ENCODE assay signal across 14 cellular contexts in the genomic region with DNA sequence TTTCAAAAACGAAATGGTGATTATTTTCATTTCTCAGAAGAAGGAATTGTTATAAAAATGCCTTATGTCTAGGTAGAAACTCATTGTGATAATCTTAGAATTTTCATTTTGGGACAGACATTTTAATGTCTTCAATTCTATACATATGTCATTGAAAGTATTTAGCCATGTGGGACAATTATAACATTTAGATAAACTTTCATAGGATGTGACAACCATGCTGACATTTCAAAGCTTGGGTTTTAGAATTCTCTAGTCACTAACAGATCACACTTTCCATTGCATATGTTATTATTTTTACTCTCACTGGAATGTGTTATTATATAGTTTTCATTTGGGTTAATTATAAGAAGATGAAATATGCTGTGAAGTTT. TPM values are rescaled to one million over a fixed set of nuclear protein-coding genes. Genes with fewer than 3 reads are reported as not detected.
DNase-seq lines count a peak whose midpoint lies in the region; ATAC-seq, FAIRE-seq and TF ChIP-seq lines count a peak whose summit lies in the region.
"Had no signal": no experiment of that assay in that cellular context is flagged by ENCODE, and none has a peak within 500 bp of the region (broad histone marks: within the 10 kb centered on the region; RNA-seq: fewer than 3 reads in every experiment).

No MANE protein-coding gene starts in this region.

- H4K20me1 ChIP-seq in HepG2 (ENCODE audit: insufficient read depth, low read length), result no peaks in the 10 kb centered on the region

- TF ChIP-seq POLR2A in HepG2 (IDR thresholded peaks at IDR 0.05; ENCODE audit: insufficient read depth in 1 of 2, low read depth in 2 of 2, low read length in 2 of 2) (no peak), uterus (IDR thresholded peaks at IDR 0.05) (no peak)

- H2AFZ ChIP-seq in HepG2 (ENCODE audit: low read length), result no peak overlapping the region

- 71% methylated on average over 1 of the region's 1 CpG for WGBS in liver
- WGBS in HepG2 (ENCODE audit: low lambda C conversion rate), result 0% methylated on average over 1 of the region's 1 CpG

- BruUV-seq in HepG2 (replicated peaks; lab: Mats Ljungman, UMichigan), result no TSS peak

- in situ Hi-C loops in HepG2 (cut with HindIII; ENCODE audit: extremely low pct_ligation_motif_present, low pct_unique_long_range_greater_than_20kb), result loop anchor here (5.0 kb wide), 1 partner anchor 67 kb away; no protein-coding TSS in a partner anchor

- no peaks in the 10 kb centered on the region for H3K9me3 Mint-ChIP-seq in activated CD4-positive, alpha-beta memory T cell treated with anti-CD3 and anti-CD28 coated beads for 36 hours

- no peak for TF ChIP-seq EP300 in HepG2 (IDR thresholded peaks at IDR 0.05; ENCODE audit: low read depth in 2 of 2, low read length in 2 of 2)
- no peak for TF ChIP-seq EP300 in HepG2 (CRISPR knock-in tag; IDR thresholded peaks at IDR 0.05; ENCODE audit: borderline replicate concordance)

- H3K27me3 ChIP-seq in liver (ENCODE audit: control insufficient read depth in 4 of 4, insufficient read depth in 4 of 4, low read length in 3 of 4) (no peaks in the 10 kb centered on the region), HepG2 (ENCODE audit: control insufficient read depth in 1 of 2, insufficient read depth in 2 of 2, low read length in 2 of 2) (peaks cover 10 to 68% of the 10 kb centered on the region in 2 experiments; a peak in 4 of 5 replicates), left lung (no peaks in the 10 kb centered on the region), uterus (no peaks in the 10 kb centered on the region)

- POLR2A ChIA-PET in HepG2 (lab: Yijun Ruan, JAX), result no interaction called here
- POLR2A ChIA-PET in activated CD4-positive, alpha-beta memory T cell treated with anti-CD3 and anti-CD28 coated beads for 36 hours (lab: Charles Lee), result interaction anchor here (0.9 to 3.7 kb wide), 17 partner anchors 17 to 70 kb away, joined by 3 to 44 read pairs (median 6); no protein-coding TSS in a partner anchor

- ATAC-seq in HepG2, result no peak
- no peak for ATAC-seq in left lung
- ATAC-seq in GM18511 (IDR thresholded peaks at IDR 0.05; ENCODE audit: unreplicated experiment), result no peak
- ATAC-seq: SK-N-SH treated with all-trans-retinoic acid at 6 μM for 48 hours had no signal

- H3K27ac Mint-ChIP-seq in activated CD4-positive, alpha-beta memory T cell treated with anti-CD3 and anti-CD28 coated beads for 36 hours, result peak overlapping the region; percentile 95

- TF ChIP-seq RAD21 in liver (IDR thresholded peaks at IDR 0.05), result no peak
- TF ChIP-seq RAD21 in HepG2 (CRISPR knock-in tag; IDR thresholded peaks at IDR 0.05), result no peak

- H3K4me1 Mint-ChIP-seq in activated CD4-positive, alpha-beta memory T cell treated with anti-CD3 and anti-CD28 coated beads for 36 hours (ENCODE audit: low read depth), result peaks cover 74% of the 10 kb centered on the region

- peaks cover 0 to 8% (median 5%) of the 10 kb centered on the region in 4 donors for H3K4me1 ChIP-seq in liver (ENCODE audit: control insufficient read depth in 4 of 4, insufficient read depth in 4 of 4, low read length in 3 of 4)
- H3K4me1 ChIP-seq in HepG2 (ENCODE audit: insufficient read depth, low read length), result no peaks in the 10 kb centered on the region
- peaks cover 4 to 67% of the 10 kb centered on the region in 2 donors for H3K4me1 ChIP-seq in left lung
- no peaks in the 10 kb centered on the region for H3K4me1 ChIP-seq in uterus

- H3K27me3 Mint-ChIP-seq in activated CD4-positive, alpha-beta memory T cell treated with anti-CD3 and anti-CD28 coated beads for 36 hours, result no peaks in the 10 kb centered on the region

- no peak overlapping the region for H3K9ac ChIP-seq in liver (ENCODE audit: low read depth in 1 of 2, low read length in 2 of 2)
- H3K9ac ChIP-seq in HepG2 (ENCODE audit: insufficient read depth, low read depth, low read length), result no peak overlapping the region

- no peak for DNase-seq in HepG2 (ENCODE audit: low spot score)
- DNase-seq in activated CD4-positive, alpha-beta memory T cell treated with anti-CD3 and anti-CD28 coated beads for 36 hours, result no peak
- DNase-seq in left lung, result no peak
- DNase-seq in uterus, result no peak
- no peak for DNase-seq in DMS153 (lab: John Stamatoyannopoulos, UW)
- DNase-seq in putamen (ENCODE audit: low spot score), result no peak
- DNase-seq: activated CD4-positive, alpha-beta T cell treated with anti-CD3 and anti-CD28 coated beads, Interleukin-2, amount 50 U/mL, for 1 hour; amniotic stem cell; NCI-H2029 treated with DMSO at 0.1 percent for 48 hours; stimulated activated CD4-positive, alpha-beta T cell treated with anti-CD3 and anti-CD28 coated beads, Interleukin-2, amount 100 ng/mL, for 48 hours; stimulated activated naive CD4-positive, alpha-beta T cell had no signal

- H3K27ac ChIP-seq in liver (ENCODE audit: low read depth in 1 of 2, low read length in 2 of 2), result peak overlapping the region; percentile 19 to 75
- H3K27ac ChIP-seq in HepG2 (ENCODE audit: extremely low read length, insufficient read depth, low read length), result no peak overlapping the region
- H3K27ac ChIP-seq in left lung, result peak overlapping the region; percentile 74 to 96
- peak overlapping the region; percentile 54 to 62 for H3K27ac ChIP-seq in uterus

- no peaks in the 10 kb centered on the region for H3K9me3 ChIP-seq in liver (ENCODE audit: control insufficient read depth in 4 of 4, low read length in 3 of 4)
- H3K9me3 ChIP-seq in HepG2 (ENCODE audit: low read length), result no peaks in the 10 kb centered on the region
- H3K9me3 ChIP-seq in left lung, result no peaks in the 10 kb centered on the region
- H3K9me3 ChIP-seq in uterus, result no peaks in the 10 kb centered on the region

- H3K4me3 ChIP-seq in liver (ENCODE audit: low read depth in 1 of 3, low read length in 3 of 3), result no peak overlapping the region
- no peak overlapping the region for H3K4me3 ChIP-seq in HepG2 (replicated peaks in 1 of 3; ENCODE audit: insufficient read depth in 1 of 3, low read depth in 2 of 3, low read length in 3 of 3)
- peak overlapping the region in 1 of 2 donors; percentile 0 for H3K4me3 ChIP-seq in left lung
- H3K4me3 ChIP-seq in uterus, result no peak overlapping the region

- no peak overlapping the region for H3K4me2 ChIP-seq in HepG2 (ENCODE audit: low read depth, low read length)

- H3K4me3 Mint-ChIP-seq in activated CD4-positive, alpha-beta memory T cell treated with anti-CD3 and anti-CD28 coated beads for 36 hours, result peak overlapping the region; percentile 94

- H3K36me3 Mint-ChIP-seq in activated CD4-positive, alpha-beta memory T cell treated with anti-CD3 and anti-CD28 coated beads for 36 hours, result peaks cover 89% of the 10 kb centered on the region

- no peak for FAIRE-seq in HepG2 (lab: Jason Lieb, UNC)

- TF ChIP-seq CTCF in liver (IDR thresholded peaks at IDR 0.05; ENCODE audit: low read depth, low read length, missing input control) (no peak), HepG2 (CRISPR knock-in tag; IDR thresholded peaks at IDR 0.05) (no peak), left lung (IDR thresholded peaks at IDR 0.05) (no peak), uterus (IDR thresholded peaks at IDR 0.05) (no peak)

- CTCF ChIA-PET in HepG2 (lab: Yijun Ruan, JAX; ENCODE audit: low intra/inter-chr PET ratio, low total read pairs), result no interaction called here
- CTCF ChIA-PET in activated CD4-positive, alpha-beta memory T cell treated with anti-CD3 and anti-CD28 coated beads for 36 hours (lab: Charles Lee), result interaction anchor here (0.7 to 11.6 kb wide), 9 partner anchors 18 to 95 kb away, joined by 3 to 370 read pairs (median 7); a partner anchor contains a TSS

- H3K79me2 ChIP-seq in HepG2 (ENCODE audit: insufficient read depth, low read length), result no peaks in the 10 kb centered on the region

- intact Hi-C loops in HepG2 (cut with micrococcal nuclease; ENCODE audit: unreplicated experiment), result no loop called here
- intact Hi-C loops in activated CD4-positive, alpha-beta memory T cell treated with anti-CD3 and anti-CD28 coated beads for 36 hours (cut with micrococcal nuclease), result loop anchor here (1.0 to 5.0 kb wide), 6 partner anchors 22 to 891 kb away; no protein-coding TSS in a partner anchor
- intact Hi-C loops in left lung (cut with DNase I), result loop anchor here in 1 of 2 donors (5.0 kb wide), 1 partner anchor 62 kb away; no protein-coding TSS in a partner anchor
- intact Hi-C loops in uterus (cut with DNase I; ENCODE audit: low total_unique reads), result loop anchor here (10.0 kb wide), 1 partner anchor 65 kb away; no protein-coding TSS in a partner anchor

- H3K36me3 ChIP-seq in liver (ENCODE audit: control insufficient read depth in 4 of 4, insufficient read depth in 3 of 4, low read depth in 1 of 4, low read length in 3 of 4) (no peaks in the 10 kb centered on the region), HepG2 (replicated peaks in 1 of 2; ENCODE audit: control insufficient read depth in 1 of 2, insufficient read depth in 2 of 2, low read length in 2 of 2) (no peaks in the 10 kb centered on the region), left lung (peaks cover 0 to 52% of the 10 kb centered on the region in 2 donors), uterus (no peaks in the 10 kb centered on the region)

RNA-seq across cellular contexts. Expression of a gene that starts 4.9 kb away (rescaled TPM):
- total RNA-seq in liver, result 1 to 10 TPM; 1.5 to 2.0 TPM
- under 1 TPM; 0.56 to 0.65 TPM for polyA plus RNA-seq in liver
- not detected in 2 replicates for total RNA-seq in HepG2 (2016; rRNA removed; fragmentation: Illumina TruSeq; extraction: Trizol)
- not detected in 2 replicates for total RNA-seq in HepG2 (2016; cell fraction: cytosol; rRNA removed; fragmentation: Illumina TruSeq; extraction: Trizol; ENCODE audit: low read depth)
- not detected in 2 replicates for total RNA-seq in HepG2 (2016; cell fraction: insoluble cytoplasmic fraction; rRNA removed; fragmentation: Illumina TruSeq; extraction: Trizol)
- total RNA-seq in HepG2 (2016; cell fraction: membrane; rRNA removed; fragmentation: Illumina TruSeq; extraction: Trizol), result not detected in 2 replicates
- total RNA-seq in HepG2 (2016; cell fraction: nucleus; rRNA removed; fragmentation: Illumina TruSeq; extraction: Trizol), result not detected in 2 replicates
- not detected in 2 replicates for polyA plus RNA-seq in HepG2 (2011; rRNA removed)
- polyA plus RNA-seq in HepG2 (2011; cell fraction: cytosol; rRNA removed), result not detected in 2 replicates
- not detected in 2 replicates for polyA plus RNA-seq in HepG2 (2011; cell fraction: nucleus; rRNA removed)
- not detected in 2 replicates for polyA plus RNA-seq in HepG2 (2012)
- not detected in 2 replicates for polyA plus RNA-seq in HepG2 (2016; cell fraction: cytosol; fragmentation: Illumina TruSeq; extraction: Trizol; ENCODE audit: low read depth)
- polyA plus RNA-seq in HepG2 (2016; cell fraction: insoluble cytoplasmic fraction; fragmentation: Illumina TruSeq; extraction: Trizol; ENCODE audit: low read depth), result not detected in 2 replicates
- not detected in 2 replicates for polyA plus RNA-seq in HepG2 (2016; cell fraction: membrane; fragmentation: Illumina TruSeq; extraction: Trizol; ENCODE audit: low read depth)
- polyA plus RNA-seq in HepG2 (2016; cell fraction: nucleus; fragmentation: Illumina TruSeq; extraction: Trizol; ENCODE audit: insufficient read depth, low read depth), result not detected in 2 replicates
- polyA minus RNA-seq in HepG2 (2011; rRNA and poly(A)+ RNA removed; ENCODE audit: low replicate concordance), result not detected in 2 replicates
- polyA minus RNA-seq in HepG2 (2011; cell fraction: cytosol; rRNA and poly(A)+ RNA removed), result not detected in 2 replicates
- not detected in 2 replicates for polyA minus RNA-seq in HepG2 (2011; cell fraction: nucleus; rRNA and poly(A)+ RNA removed)
- total RNA-seq in activated CD4-positive, alpha-beta memory T cell treated with anti-CD3 and anti-CD28 coated beads for 36 hours, result 10 to 100 TPM; 40.1 to 41.6 TPM
- total RNA-seq in left lung, result 10 to 100 TPM in 1 of 2 donors, 1 to 10 TPM in 1; 8.2 to 15.1 TPM
- 1 to 10 TPM; 1.7 to 8.5 (median 3.3) TPM for total RNA-seq in uterus

RNA-seq across cellular contexts. Expression of a gene that starts 39.9 kb away (rescaled TPM):
- 1 to 10 TPM; 2.8 to 3.8 TPM for total RNA-seq in liver
- polyA plus RNA-seq in liver, result 1 to 10 TPM; 1.7 to 4.6 TPM
- 3.5 and 4.4 TPM in 2 replicates for total RNA-seq in HepG2 (2016; rRNA removed; fragmentation: Illumina TruSeq; extraction: Trizol)
- 1.0 and 1.6 TPM in 2 replicates for total RNA-seq in HepG2 (2016; cell fraction: cytosol; rRNA removed; fragmentation: Illumina TruSeq; extraction: Trizol; ENCODE audit: low read depth)
- 3.3 and 3.7 TPM in 2 replicates for total RNA-seq in HepG2 (2016; cell fraction: insoluble cytoplasmic fraction; rRNA removed; fragmentation: Illumina TruSeq; extraction: Trizol)
- 1.7 and 1.8 TPM in 2 replicates for total RNA-seq in HepG2 (2016; cell fraction: membrane; rRNA removed; fragmentation: Illumina TruSeq; extraction: Trizol)
- total RNA-seq in HepG2 (2016; cell fraction: nucleus; rRNA removed; fragmentation: Illumina TruSeq; extraction: Trizol), result 2.4 and 3.2 TPM in 2 replicates
- polyA plus RNA-seq in HepG2 (2011; rRNA removed), result 1.3 and 1.4 TPM in 2 replicates
- 0.91 and 1.00 TPM in 2 replicates for polyA plus RNA-seq in HepG2 (2011; cell fraction: cytosol; rRNA removed)
- 2.0 and 2.5 TPM in 2 replicates for polyA plus RNA-seq in HepG2 (2011; cell fraction: nucleus; rRNA removed)
- 2.3 and 2.5 TPM in 2 replicates for polyA plus RNA-seq in HepG2 (2012)
- polyA plus RNA-seq in HepG2 (2016; cell fraction: cytosol; fragmentation: Illumina TruSeq; extraction: Trizol; ENCODE audit: low read depth), result 1.3 and 1.4 TPM in 2 replicates
- polyA plus RNA-seq in HepG2 (2016; cell fraction: insoluble cytoplasmic fraction; fragmentation: Illumina TruSeq; extraction: Trizol; ENCODE audit: low read depth), result 3.6 and 4.2 TPM in 2 replicates
- polyA plus RNA-seq in HepG2 (2016; cell fraction: membrane; fragmentation: Illumina TruSeq; extraction: Trizol; ENCODE audit: low read depth), result 1.8 and 1.9 TPM in 2 replicates
- polyA plus RNA-seq in HepG2 (2016; cell fraction: nucleus; fragmentation: Illumina TruSeq; extraction: Trizol; ENCODE audit: insufficient read depth, low read depth), result 3.4 and 3.6 TPM in 2 replicates
- polyA minus RNA-seq in HepG2 (2011; rRNA and poly(A)+ RNA removed; ENCODE audit: low replicate concordance), result 2.0 and 3.5 TPM in 2 replicates
- 3.0 and 3.6 TPM in 2 replicates for polyA minus RNA-seq in HepG2 (2011; cell fraction: cytosol; rRNA and poly(A)+ RNA removed)
- 3.2 and 3.9 TPM in 2 replicates for polyA minus RNA-seq in HepG2 (2011; cell fraction: nucleus; rRNA and poly(A)+ RNA removed)
- 1 to 10 TPM; 6.1 to 6.8 TPM for total RNA-seq in activated CD4-positive, alpha-beta memory T cell treated with anti-CD3 and anti-CD28 coated beads for 36 hours
- 10 to 100 TPM; 12.4 to 18.0 TPM for total RNA-seq in left lung
- total RNA-seq in uterus, result 1 to 10 TPM; 1.2 to 9.5 (median 6.1) TPM
